ENCODE assay signal across 9 cellular contexts in genomic region chr11:118921929-118922744, GRCh38. TPM values are rescaled to one million over a fixed set of nuclear protein-coding genes. Genes with fewer than 3 reads are reported as not detected.
DNase-seq lines count a peak whose midpoint lies in the region; ATAC-seq, FAIRE-seq and TF ChIP-seq lines count a peak whose summit lies in the region.
"Had no signal": no experiment of that assay in that cellular context is flagged by ENCODE, and none has a peak within 500 bp of the region (broad histone marks: within the 10 kb centered on the region; RNA-seq: fewer than 3 reads in every experiment).

No MANE protein-coding gene starts in this region.

- peaks cover 69% of the 10 kb centered on the region for H3K79me2 ChIP-seq in fibroblast of lung (ENCODE audit: control insufficient read depth, insufficient read depth, low read length)

- no peak for ATAC-seq in T-helper 17 cell
- ATAC-seq in natural killer cell treated with Interleukin-12 subunit alpha and Interleukin-12 subunit beta and Interleukin-15 and Interleukin-18, amount 100 ng/mL, for 72 hours = no peak
- no peak for ATAC-seq in HG02885 (IDR thresholded peaks at IDR 0.05; ENCODE audit: poor library complexity, unreplicated experiment)

- no peaks in the 10 kb centered on the region for H3K27me3 ChIP-seq in fibroblast of lung (ENCODE audit: control insufficient read depth, insufficient read depth, low read length)

- H3K27me3 Mint-ChIP-seq in T-helper 17 cell = no peaks in the 10 kb centered on the region
- H3K27me3 Mint-ChIP-seq in natural killer cell treated with Interleukin-12 subunit alpha and Interleukin-12 subunit beta and Interleukin-15 and Interleukin-18, amount 100 ng/mL, for 72 hours = no peaks in the 10 kb centered on the region

- peaks cover 59% of the 10 kb centered on the region for H3K4me1 Mint-ChIP-seq in T-helper 17 cell
- peaks cover 61 to 68% of the 10 kb centered on the region in 2 donors for H3K4me1 Mint-ChIP-seq in natural killer cell treated with Interleukin-12 subunit alpha and Interleukin-12 subunit beta and Interleukin-15 and Interleukin-18, amount 100 ng/mL, for 72 hours (ENCODE audit: low read depth in 2 of 2)

- no peaks in the 10 kb centered on the region for H3K36me3 ChIP-seq in fibroblast of lung (ENCODE audit: control insufficient read depth, insufficient read depth, low read length)

- H2AFZ ChIP-seq in fibroblast of lung (ENCODE audit: low read length) = no peak overlapping the region

- peaks cover 30% of the 10 kb centered on the region for H3K4me1 ChIP-seq in fibroblast of lung (ENCODE audit: control insufficient read depth, extremely low read depth, insufficient read depth, low read length)

- no peak for DNase-seq in H54 (ENCODE audit: insufficient read length, low spot score)
- no peak for DNase-seq in T-helper 17 cell
- DNase-seq in fibroblast of lung (ENCODE audit: low read depth in 2 of 2) = peak; percentile 66 to 87
- peak; percentile 56 for DNase-seq in natural killer cell treated with Interleukin-12 subunit alpha and Interleukin-12 subunit beta and Interleukin-15 and Interleukin-18, amount 100 ng/mL, for 72 hours (ENCODE audit: low spot score)
- DNase-seq in NCI-H1436 (lab: John Stamatoyannopoulos, UW) = no peak
- DNase-seq in DMS79 (lab: John Stamatoyannopoulos, UW) = no peak
- no peak for DNase-seq in cerebellum (ENCODE audit: low spot score)

- TF ChIP-seq POLR2A in H54 (IDR thresholded peaks at IDR 0.05; ENCODE audit: low read depth, low read length) = peak; percentile 68

- no peaks in the 10 kb centered on the region for H3K9me3 Mint-ChIP-seq in natural killer cell treated with Interleukin-12 subunit alpha and Interleukin-12 subunit beta and Interleukin-15 and Interleukin-18, amount 100 ng/mL, for 72 hours

- peaks cover 11% of the 10 kb centered on the region for H3K36me3 Mint-ChIP-seq in T-helper 17 cell (ENCODE audit: low read depth)
- no peaks in the 10 kb centered on the region for H3K36me3 Mint-ChIP-seq in natural killer cell treated with Interleukin-12 subunit alpha and Interleukin-12 subunit beta and Interleukin-15 and Interleukin-18, amount 100 ng/mL, for 72 hours

- H3K9ac ChIP-seq in fibroblast of lung (ENCODE audit: insufficient read depth, low read length) = peak overlapping the region; percentile 91

- peak overlapping the region; percentile 98 for H3K27ac Mint-ChIP-seq in T-helper 17 cell
- H3K27ac Mint-ChIP-seq in natural killer cell treated with Interleukin-12 subunit alpha and Interleukin-12 subunit beta and Interleukin-15 and Interleukin-18, amount 100 ng/mL, for 72 hours = peak overlapping the region in 1 of 2 donors; percentile 99

- no peaks in the 10 kb centered on the region for H3K9me3 ChIP-seq in T-helper 17 cell (ENCODE audit: control insufficient read depth, low read length, poor library complexity, severe bottlenecking)
- H3K9me3 ChIP-seq in fibroblast of lung (ENCODE audit: control insufficient read depth, insufficient read depth, low read depth, low read length) = no peaks in the 10 kb centered on the region

- no peak for TF ChIP-seq CTCF in fibroblast of lung (conservative IDR thresholded peaks at IDR 0.05 in 1 of 2, IDR thresholded peaks at IDR 0.05 in 1 of 2; ENCODE audit: low read depth in 1 of 2, low read length in 2 of 2)

- FAIRE-seq in H54 (lab: Jason Lieb, UNC) = no peak
- FAIRE-seq: TTC549 had no signal

- no peaks in the 10 kb centered on the region for H4K20me1 ChIP-seq in fibroblast of lung (ENCODE audit: control insufficient read depth, extremely low read depth, insufficient read depth, low read length)

- H3K27ac ChIP-seq in fibroblast of lung (ENCODE audit: insufficient read depth, low read length) = peak overlapping the region; percentile 99

- H3K4me3 ChIP-seq in fibroblast of lung (replicated peaks in 1 of 4; ENCODE audit: control extremely low read depth in 1 of 4, insufficient read depth in 1 of 4, low read depth in 3 of 4, low read length in 4 of 4) = peak overlapping the region; percentile 89 to 99 (median 94)

- H3K4me3 Mint-ChIP-seq in T-helper 17 cell = peak overlapping the region; percentile 79
- H3K4me3 Mint-ChIP-seq in natural killer cell treated with Interleukin-12 subunit alpha and Interleukin-12 subunit beta and Interleukin-15 and Interleukin-18, amount 100 ng/mL, for 72 hours = peak overlapping the region; percentile 95

- H3K4me2 ChIP-seq in fibroblast of lung (ENCODE audit: extremely low read depth, insufficient read depth, low read length) = peak overlapping the region; percentile 96

RNA-seq across cellular contexts. Expression of gene BCL9L, which starts 3.6 kb away (rescaled TPM):
- total RNA-seq in T-helper 17 cell = 100 to 1,000 TPM; 186 to 204 TPM
- total RNA-seq in fibroblast of lung = 11.0 and 23.1 TPM in 2 replicates
- polyA plus RNA-seq in fibroblast of lung = 7.0 and 11.5 TPM in 2 replicates
- polyA plus RNA-seq in fibroblast of lung (2012) = 33.6 and 51.9 TPM in 2 replicates
- polyA minus RNA-seq in fibroblast of lung (ENCODE audit: low replicate concordance) = 38.0 and 48.2 TPM in 2 replicates
- 10 to 100 TPM; 33.5 to 62.2 TPM for total RNA-seq in natural killer cell treated with Interleukin-12 subunit alpha and Interleukin-12 subunit beta and Interleukin-15 and Interleukin-18, amount 100 ng/mL, for 72 hours
- 7.9 TPM for total RNA-seq in cerebellum

RNA-seq across cellular contexts. Expression of gene UPK2, which starts 34.0 kb away (rescaled TPM):
- total RNA-seq in T-helper 17 cell (not detected), fibroblast of lung (not detected in 2 replicates), cerebellum (not detected)
- not detected in 2 replicates for polyA plus RNA-seq in fibroblast of lung
- 0.13 and 0.14 TPM in 2 replicates for polyA plus RNA-seq in fibroblast of lung (2012)
- 0.35 TPM in 1 of 2 replicates, not detected in the other for polyA minus RNA-seq in fibroblast of lung (ENCODE audit: low replicate concordance)
- total RNA-seq in natural killer cell treated with Interleukin-12 subunit alpha and Interleukin-12 subunit beta and Interleukin-15 and Interleukin-18, amount 100 ng/mL, for 72 hours = 1 to 10 TPM in 1 of 2 donors, under 1 TPM in 1; 0.64 to 1.1 TPM

RNA-seq across cellular contexts. Expression of gene CXCR5, which starts 38.4 kb away (rescaled TPM):
- total RNA-seq in T-helper 17 cell = 10 to 100 TPM; 11.1 to 15.0 TPM
- not detected in 2 replicates for total RNA-seq in fibroblast of lung
- not detected in 2 replicates for polyA plus RNA-seq in fibroblast of lung
- polyA plus RNA-seq in fibroblast of lung (2012) = not detected in 2 replicates
- not detected in 2 replicates for polyA minus RNA-seq in fibroblast of lung (ENCODE audit: low replicate concordance)
- total RNA-seq in natural killer cell treated with Interleukin-12 subunit alpha and Interleukin-12 subunit beta and Interleukin-15 and Interleukin-18, amount 100 ng/mL, for 72 hours = 1 to 10 TPM; 3.1 to 6.3 TPM
- total RNA-seq in cerebellum = not detected

RNA-seq across cellular contexts. Expression of gene FOXR1, which starts 49.4 kb away (rescaled TPM):
- total RNA-seq in T-helper 17 cell (not detected), fibroblast of lung (not detected in 2 replicates), cerebellum (not detected)
- not detected in 2 replicates for polyA plus RNA-seq in fibroblast of lung
- polyA plus RNA-seq in fibroblast of lung (2012) = not detected in 2 replicates
- polyA minus RNA-seq in fibroblast of lung (ENCODE audit: low replicate concordance) = not detected in 2 replicates
- not detected for total RNA-seq in natural killer cell treated with Interleukin-12 subunit alpha and Interleukin-12 subunit beta and Interleukin-15 and Interleukin-18, amount 100 ng/mL, for 72 hours

Comparison
In these comparisons a context has a peak if more than half of its experiments do, and no peak if none do; other contexts are left out.
1. DNase-seq: peak in fibroblast of lung (2 of 2) and natural killer cell treated with Interleukin-12 subunit alpha and Interleukin-12 subunit beta and Interleukin-15 and Interleukin-18, amount 100 ng/mL, for 72 hours (single experiment); none in H54 (single experiment), T-helper 17 cell (0 of 3), NCI-H1436 (single experiment), DMS79 (single experiment) and cerebellum (single experiment).